13 cellular contexts compared by ENCODE assay signal in genomic region chr18:58558514-58558913, GRCh38.
"Had no signal": no experiment of that assay in that cellular context is flagged by ENCODE, and none has a peak within 500 bp of the region (broad histone marks: within the 10 kb centered on the region; RNA-seq: fewer than 3 reads in every experiment).

No MANE protein-coding gene starts in this region.

- H3K27ac Mint-ChIP-seq: activated CD4-positive, alpha-beta T cell treated with anti-CD3 and anti-CD28 coated beads, Interleukin-2, amount 10 ng/mL, durations not matched to agents 7 days and 5 days; neural progenitor cell; T-helper 17 cell had no signal

- DNase-seq: activated CD4-positive, alpha-beta T cell treated with anti-CD3 and anti-CD28 coated beads, Interleukin-2, amount 10 ng/mL, durations not matched to agents 7 days and 5 days; activated CD4-positive, CD25-positive, alpha-beta regulatory T cell; activated naive CD4-positive, alpha-beta T cell treated with anti-CD3 and anti-CD28 coated beads, Interleukin-2, amount 50 U/mL, for 16 hours; amniotic stem cell; dorsolateral prefrontal cortex; foreskin melanocyte; islet precursor cell; retina; substantia nigra; T-helper 17 cell had no signal

- H3K27me3 ChIP-seq: dorsolateral prefrontal cortex, neural progenitor cell had no signal

- H3K4me3 Mint-ChIP-seq: activated CD4-positive, alpha-beta T cell treated with anti-CD3 and anti-CD28 coated beads, Interleukin-2, amount 10 ng/mL, durations not matched to agents 7 days and 5 days; neural progenitor cell; T-helper 17 cell had no signal

- H3K36me3 ChIP-seq: neural progenitor cell had no signal

- H3K27me3 Mint-ChIP-seq: activated CD4-positive, alpha-beta T cell treated with anti-CD3 and anti-CD28 coated beads, Interleukin-2, amount 10 ng/mL, durations not matched to agents 7 days and 5 days; T-helper 17 cell had no signal

- H3K27ac ChIP-seq: dorsolateral prefrontal cortex, neural progenitor cell, parathyroid adenoma had no signal

- H3K4me3 ChIP-seq: dorsolateral prefrontal cortex, neural progenitor cell had no signal

- ATAC-seq: esophagus mucosa, T-helper 17 cell had no signal

- H3K4me1 ChIP-seq: parathyroid adenoma had no signal
